In the genomic region with DNA sequence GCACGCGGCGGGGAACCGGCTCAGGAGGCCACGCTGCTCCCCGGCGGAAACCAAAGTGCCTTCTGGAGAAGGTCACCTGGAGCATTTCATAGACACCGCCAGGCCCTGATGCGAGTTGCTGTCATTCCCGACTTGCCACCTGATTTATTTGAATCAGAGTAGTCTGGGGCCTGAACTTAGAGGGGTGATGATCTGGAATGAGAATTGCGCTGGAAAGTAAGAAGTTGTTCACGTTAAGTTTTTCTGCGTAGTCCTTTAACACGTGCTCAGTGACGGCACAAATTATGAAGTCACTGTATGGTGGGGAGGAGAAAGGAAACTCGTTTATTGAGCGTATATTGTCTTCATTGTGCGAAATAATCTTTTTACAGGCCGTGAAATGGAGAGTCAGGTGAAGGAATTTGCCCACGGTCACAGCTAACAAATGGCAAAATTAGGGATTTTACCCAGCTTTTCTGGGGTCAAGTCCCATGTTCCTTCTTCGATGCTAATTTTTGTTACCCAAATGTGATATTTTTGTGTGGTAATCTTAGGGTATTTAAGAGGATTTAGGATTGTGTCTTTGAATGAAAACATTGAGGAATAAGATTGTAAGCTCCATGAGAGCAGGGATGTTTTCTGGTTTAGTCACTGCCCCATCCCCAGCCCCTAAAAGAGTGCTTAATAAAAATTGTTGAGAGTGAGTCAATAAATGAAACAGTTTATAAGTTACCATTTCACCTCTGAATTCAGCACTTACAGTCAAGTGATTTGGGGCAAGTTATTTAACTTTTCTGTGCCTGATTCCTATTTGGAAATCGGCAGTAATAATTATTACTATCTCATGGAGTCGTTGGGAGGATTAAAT, we compare ENCODE assay signal across 8 cellular contexts. TPM values are rescaled to one million over a fixed set of nuclear protein-coding genes. Genes with fewer than 3 reads are reported as not detected.
DNase-seq lines count a peak whose midpoint lies in the region; ATAC-seq, FAIRE-seq and TF ChIP-seq lines count a peak whose summit lies in the region.

No MANE protein-coding gene starts in this region.

- TF ChIP-seq POLR2A in Peyer's patch (IDR thresholded peaks at IDR 0.05) = no peak
- no peak for TF ChIP-seq POLR2A in stomach (IDR thresholded peaks at IDR 0.05)

- peak overlapping the region; percentile 85 for H3K4me3 ChIP-seq in BJ (ENCODE audit: low read depth, low read length)
- H3K4me3 ChIP-seq in Peyer's patch = peak overlapping the region; percentile 78 to 96 (median 88)
- peak overlapping the region; percentile 65 to 98 (median 74) for H3K4me3 ChIP-seq in liver (ENCODE audit: low read depth in 1 of 3, low read length in 3 of 3)
- H3K4me3 ChIP-seq in stomach = peak overlapping the region; percentile 84 to 98 (median 90)

- no peaks in the 10 kb centered on the region for H3K27me3 Mint-ChIP-seq in chondrocyte (ENCODE audit: low read depth)

- WGBS in liver = 14% methylated on average over 23 of the region's 23 CpGs
- WGBS in stomach, 5 donors = 9 to 18% (median 9%) methylated on average over 14 to 23 of the region's 23 CpGs

- no peak for TF ChIP-seq EP300 in stomach (IDR thresholded peaks at IDR 0.05)

- H3K27ac Mint-ChIP-seq in chondrocyte (ENCODE audit: unreplicated experiment) = peak overlapping the region; percentile 100

- peaks cover 32% of the 10 kb centered on the region for H3K4me1 Mint-ChIP-seq in chondrocyte (ENCODE audit: low read depth)

- TF ChIP-seq CTCF in BJ (IDR thresholded peaks at IDR 0.05; ENCODE audit: insufficient read depth, low read depth, low read length) = no peak
- TF ChIP-seq CTCF in Peyer's patch (IDR thresholded peaks at IDR 0.05) = no peak
- no peak for TF ChIP-seq CTCF in chondrocyte (IDR thresholded peaks at IDR 0.05)
- no peak for TF ChIP-seq CTCF in liver (IDR thresholded peaks at IDR 0.05; ENCODE audit: low read depth, low read length, missing input control)
- no peak for TF ChIP-seq CTCF in stomach (IDR thresholded peaks at IDR 0.05)

- peak; percentile 68 for FAIRE-seq in GM19239 (lab: Jason Lieb, UNC)

- peak overlapping the region; percentile 97 to 99 (median 98) for H3K27ac ChIP-seq in Peyer's patch
- H3K27ac ChIP-seq in liver (ENCODE audit: low read depth in 1 of 2, low read length in 2 of 2) = peak overlapping the region; percentile 81 to 92
- H3K27ac ChIP-seq in stomach = peak overlapping the region; percentile 87 to 98 (median 96)

- no peaks in the 10 kb centered on the region for H3K9me3 Mint-ChIP-seq in chondrocyte (ENCODE audit: low read depth)

- intact Hi-C loops in stomach (cut with DNase I; ENCODE audit: low total_unique reads) = no loop called here

- POLR2A ChIA-PET in BJ (lab: Charles Lee) = no interaction called here

- no peaks in the 10 kb centered on the region for H3K36me3 ChIP-seq in BJ (ENCODE audit: control insufficient read depth, insufficient read depth, low read length)
- peaks cover 0 to 8% (median 0%) of the 10 kb centered on the region in 3 donors for H3K36me3 ChIP-seq in Peyer's patch
- H3K36me3 ChIP-seq in liver (ENCODE audit: control insufficient read depth in 4 of 4, insufficient read depth in 3 of 4, low read depth in 1 of 4, low read length in 3 of 4) = no peaks in the 10 kb centered on the region
- H3K36me3 ChIP-seq in stomach = peaks cover 0 to 11% (median 0%) of the 10 kb centered on the region in 4 donors

- peaks cover 4% of the 10 kb centered on the region for H3K36me3 Mint-ChIP-seq in chondrocyte (ENCODE audit: low read depth)

- no peaks in the 10 kb centered on the region for H3K27me3 ChIP-seq in BJ (ENCODE audit: control insufficient read depth, insufficient read depth, low read length)
- no peaks in the 10 kb centered on the region for H3K27me3 ChIP-seq in Peyer's patch
- H3K27me3 ChIP-seq in liver (ENCODE audit: control insufficient read depth in 4 of 4, insufficient read depth in 4 of 4, low read length in 3 of 4) = no peaks in the 10 kb centered on the region
- H3K27me3 ChIP-seq in stomach = no peaks in the 10 kb centered on the region

- CTCF ChIA-PET in BJ (lab: Yijun Ruan, JAX) = interaction anchor here (0.5 to 1.5 kb wide), 5 partner anchors 15 to 381 kb away, joined by 3 read pairs; no protein-coding TSS in a partner anchor

- H3K9ac ChIP-seq in liver (ENCODE audit: low read depth in 1 of 2, low read length in 2 of 2) = peak overlapping the region; percentile 51 to 62

- peaks cover 0 to 45% (median 5%) of the 10 kb centered on the region in 4 donors for H3K4me1 ChIP-seq in Peyer's patch
- peaks cover 0 to 23% (median 9%) of the 10 kb centered on the region in 4 donors for H3K4me1 ChIP-seq in liver (ENCODE audit: control insufficient read depth in 4 of 4, insufficient read depth in 4 of 4, low read length in 3 of 4)
- peaks cover 23 to 60% (median 43%) of the 10 kb centered on the region in 4 donors for H3K4me1 ChIP-seq in stomach

- no peak for ATAC-seq in GM21717 (IDR thresholded peaks at IDR 0.05; ENCODE audit: unreplicated experiment)
- no peak for ATAC-seq in HG03097 (IDR thresholded peaks at IDR 0.05; ENCODE audit: low FRiP score, unreplicated experiment)

- no peaks in the 10 kb centered on the region for H3K9me3 ChIP-seq in Peyer's patch
- no peaks in the 10 kb centered on the region for H3K9me3 ChIP-seq in liver (ENCODE audit: control insufficient read depth in 4 of 4, low read length in 3 of 4)
- H3K9me3 ChIP-seq in stomach = no peaks in the 10 kb centered on the region

- no peak for TF ChIP-seq RAD21 in liver (IDR thresholded peaks at IDR 0.05)

- DNase-seq in BJ (ENCODE audit: low read depth) (no peak), GM19239 (ENCODE audit: insufficient read length, low spot score) (no peak), Peyer's patch (peak in 1 of 3 donors; percentile 55), chondrocyte (ENCODE audit: low spot score) (no peak), stomach (no peak)

- peak overlapping the region; percentile 100 for H3K4me3 Mint-ChIP-seq in chondrocyte (ENCODE audit: unreplicated experiment)

TF ChIP-seq in liver, 16 proteins besides CTCF, POLR2A, EP300 and RAD21:
- TF ChIP-seq GABPA (IDR thresholded peaks at IDR 0.05 in 1 of 2, conservative IDR thresholded peaks at IDR 0.05 in 1 of 2) = no peak
- TF ChIP-seq JUND (IDR thresholded peaks at IDR 0.05) = no peak
- no peak for TF ChIP-seq YY1 (IDR thresholded peaks at IDR 0.05)
- no peak for TF ChIP-seq SP1 (IDR thresholded peaks at IDR 0.05)

RNA-seq across cellular contexts. Expression of a gene that starts 46.4 kb away (rescaled TPM):
- 109 and 171 TPM in 2 replicates for polyA plus RNA-seq in BJ (2011; rRNA removed)
- 134 and 156 TPM in 2 replicates for polyA minus RNA-seq in BJ (2011; rRNA and poly(A)+ RNA removed)
- total RNA-seq in Peyer's patch = 100 to 1,000 TPM; 187 to 348 (median 289) TPM
- total RNA-seq in chondrocyte = 158 to 249 TPM (median 159 TPM) in 3 replicates
- 1 to 10 TPM; 1.7 to 1.8 TPM for total RNA-seq in liver
- polyA plus RNA-seq in liver = 1 to 10 TPM in 1 of 2 donors, under 1 TPM in 1; 0.72 to 4.4 TPM
- 100 to 1,000 TPM in 1 of 5 donors, 10 to 100 TPM in 4; 63.2 to 257 (median 83.5) TPM for total RNA-seq in stomach
- polyA plus RNA-seq in stomach = 100 to 1,000 TPM; 111 to 200 (median 121) TPM

Comparison
In these comparisons a context has a peak if more than half of its experiments do, and no peak if none do; other contexts are left out.
1. RNA of a gene that starts 46.4 kb away (total RNA-seq): 187 to 348 TPM in Peyer's patch, 158 to 249 TPM in chondrocyte and 63.2 to 257 TPM in stomach; 1.7 to 1.8 TPM in liver; every median in the first group is over 10 times any median in the second.
2. Peak in every context shown above with its lines, with median percentiles within 50 percentile points of each other: H3K4me3 ChIP-seq and H3K27ac ChIP-seq.